ENCODE assay signal across 26 cellular contexts in the genomic region with DNA sequence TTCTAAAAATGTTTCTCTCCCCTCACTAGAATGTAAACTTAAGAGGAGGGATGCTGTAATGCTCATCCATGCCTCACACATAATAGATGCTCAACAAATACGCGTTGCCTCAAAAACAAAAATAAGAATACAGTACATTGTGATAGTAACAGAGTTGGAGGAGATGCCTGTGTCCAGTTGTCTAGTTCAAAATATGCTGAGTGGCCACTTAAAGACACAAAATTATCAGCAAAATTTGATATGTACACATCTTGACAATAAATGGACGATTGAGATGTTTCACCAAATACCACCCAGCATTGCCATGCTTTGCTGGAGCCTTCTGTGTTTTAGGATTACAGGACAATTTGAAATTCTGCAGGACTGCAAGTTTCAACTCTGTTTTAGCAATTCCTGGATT. TPM values are rescaled to one million over a fixed set of nuclear protein-coding genes. Genes with fewer than 3 reads are reported as not detected.
DNase-seq lines count a peak whose midpoint lies in the region; ATAC-seq, FAIRE-seq and TF ChIP-seq lines count a peak whose summit lies in the region.
"Had no signal": no experiment of that assay in that cellular context is flagged by ENCODE, and none has a peak within 500 bp of the region (broad histone marks: within the 10 kb centered on the region; RNA-seq: fewer than 3 reads in every experiment).

No MANE protein-coding gene starts in this region.

- H4K20me1 ChIP-seq in HepG2 (ENCODE audit: insufficient read depth, low read length) (no peaks in the 10 kb centered on the region), IMR-90 (ENCODE audit: insufficient read depth, low read length) (no peaks in the 10 kb centered on the region), hepatocyte (ENCODE audit: insufficient read depth, poor library complexity, severe bottlenecking) (no peaks in the 10 kb centered on the region)
- H4K20me1 ChIP-seq: BLaER1 had no signal

- WGBS in HepG2 (ENCODE audit: low lambda C conversion rate), result 65% methylated on average over 3 of the region's 3 CpGs
- 92% methylated on average over 3 of the region's 3 CpGs for WGBS in right lobe of liver (ENCODE audit: insufficient coverage, low coverage, low lambda C conversion rate, missing lambda C conversion rate)
- WGBS in IMR-90 (ENCODE audit: extremely low coverage in 2 of 2, insufficient read length in 1 of 2), 2 experiments, result no CpG with 5 or more reads among the region's 3 CpGs
- 93% methylated on average over 3 of the region's 3 CpGs for WGBS in hepatocyte (ENCODE audit: low lambda C conversion rate, missing lambda C conversion rate)

- CTCF ChIA-PET in HepG2 (lab: Yijun Ruan, JAX; ENCODE audit: low intra/inter-chr PET ratio, low total read pairs), result no interaction called here
- CTCF ChIA-PET in HEK293 (lab: Yijun Ruan, JAX), result interaction anchor here (0.7 kb wide), 1 partner anchor 9 kb away, joined by 3 read pairs; no protein-coding TSS in a partner anchor
- CTCF ChIA-PET in IMR-90 (lab: Yijun Ruan, JAX), result no interaction called here

- H3K4me2 ChIP-seq in HepG2 (ENCODE audit: low read depth, low read length) (no peak overlapping the region), IMR-90 (ENCODE audit: low read depth, low read length) (no peak overlapping the region), hepatocyte (no peak overlapping the region)
- H3K4me2 ChIP-seq: BLaER1 had no signal

- no peaks in the 10 kb centered on the region for H3K4me1 ChIP-seq in HepG2 (ENCODE audit: insufficient read depth, low read length)
- peaks cover 0 to 10% (median 3%) of the 10 kb centered on the region in 4 donors for H3K4me1 ChIP-seq in right lobe of liver
- no peaks in the 10 kb centered on the region; the same call in 1 of the 2 replicates for H3K4me1 ChIP-seq in HEK293 (ENCODE audit: control insufficient read depth, insufficient read depth, low read length)
- peaks cover 5% of the 10 kb centered on the region for H3K4me1 ChIP-seq in IMR-90 (ENCODE audit: control insufficient read depth, insufficient read depth, low read length)
- H3K4me1 ChIP-seq in hepatocyte (ENCODE audit: insufficient read depth), result peaks cover 16% of the 10 kb centered on the region
- H3K4me1 ChIP-seq: BE2C, BLaER1 had no signal

- dilution Hi-C loops in IMR-90 (cut with HindIII; ENCODE audit: low sequenced_read_pairs, unreplicated experiment), result no loop called here

- no peaks in the 10 kb centered on the region for H3K79me1 ChIP-seq in IMR-90 (ENCODE audit: low read depth in 1 of 2, low read length in 2 of 2)

- no peak overlapping the region for H3K4ac ChIP-seq in IMR-90 (ENCODE audit: low read depth, low read length)

- H4K91ac ChIP-seq in IMR-90 (ENCODE audit: insufficient read depth, low read depth, low read length), result no peak overlapping the region

- no peak for TF ChIP-seq CTCF in HepG2 (CRISPR knock-in tag; IDR thresholded peaks at IDR 0.05)
- no peak for TF ChIP-seq CTCF in right lobe of liver (IDR thresholded peaks at IDR 0.05)
- no peak for TF ChIP-seq CTCF in HEK293 (tag by site-specific recombination; IDR thresholded peaks at IDR 0.05)
- TF ChIP-seq CTCF in IMR-90 (conservative IDR thresholded peaks at IDR 0.05; ENCODE audit: low read depth, low read length), result no peak
- TF ChIP-seq CTCF in hepatocyte (IDR thresholded peaks at IDR 0.05; ENCODE audit: poor library complexity), result no peak

- FAIRE-seq in HepG2 (lab: Jason Lieb, UNC), result peak; percentile 4
- FAIRE-seq: GM12878, GM19239 had no signal

- TF ChIP-seq POLR2A in HepG2 (IDR thresholded peaks at IDR 0.05; ENCODE audit: insufficient read depth in 1 of 2, low read depth in 2 of 2, low read length in 2 of 2), result no peak
- TF ChIP-seq POLR2A in right lobe of liver (IDR thresholded peaks at IDR 0.05), result no peak
- no peak for TF ChIP-seq POLR2A in IMR-90 (IDR thresholded peaks at IDR 0.05; ENCODE audit: low read depth, low read length)

- H2AK9ac ChIP-seq in IMR-90 (replicated peaks; ENCODE audit: low read depth, low read length, poor library complexity), result no peak overlapping the region

- in situ Hi-C loops in HepG2 (cut with HindIII; ENCODE audit: extremely low pct_ligation_motif_present, low pct_unique_long_range_greater_than_20kb) (no loop called here), IMR-90 (cut with MboI; ENCODE audit: low sequenced_read_pairs) (no loop called here)

- no peak for TF ChIP-seq EP300 in HepG2 (IDR thresholded peaks at IDR 0.05; ENCODE audit: low read depth in 2 of 2, low read length in 2 of 2)
- no peak for TF ChIP-seq EP300 in HepG2 (CRISPR knock-in tag; IDR thresholded peaks at IDR 0.05; ENCODE audit: borderline replicate concordance)

- no peak overlapping the region for H2BK120ac ChIP-seq in IMR-90 (ENCODE audit: low read depth, low read length)

- no peaks in the 10 kb centered on the region for H3K36me3 ChIP-seq in HepG2 (replicated peaks in 1 of 2; ENCODE audit: control insufficient read depth in 1 of 2, insufficient read depth in 2 of 2, low read length in 2 of 2)
- H3K36me3 ChIP-seq in right lobe of liver, result no peaks in the 10 kb centered on the region
- no peaks in the 10 kb centered on the region for H3K36me3 ChIP-seq in HEK293 (ENCODE audit: control insufficient read depth in 2 of 2, insufficient read depth in 1 of 2, low read length in 2 of 2)
- no peaks in the 10 kb centered on the region for H3K36me3 ChIP-seq in IMR-90 (ENCODE audit: control insufficient read depth, insufficient read depth, low read length)
- H3K36me3 ChIP-seq in hepatocyte (replicated peaks; ENCODE audit: insufficient read depth, low read depth), result no peaks in the 10 kb centered on the region
- H3K36me3 ChIP-seq: BE2C, BLaER1 had no signal

- H3K4me3 ChIP-seq in HepG2 (replicated peaks in 1 of 3; ENCODE audit: insufficient read depth in 1 of 3, low read depth in 2 of 3, low read length in 3 of 3), result no peak overlapping the region
- H3K4me3 ChIP-seq in right lobe of liver, result no peak overlapping the region
- no peak overlapping the region for H3K4me3 ChIP-seq in HEK293 (ENCODE audit: low read depth, low read length)
- H3K4me3 ChIP-seq in IMR-90 (ENCODE audit: insufficient read depth, low read depth, low read length), result no peak overlapping the region
- no peak overlapping the region for H3K4me3 ChIP-seq in hepatocyte
- H3K4me3 ChIP-seq: BLaER1, GM12878 had no signal

- H2AK5ac ChIP-seq in IMR-90 (ENCODE audit: low read depth, low read length), result no peak overlapping the region

- H2BK5ac ChIP-seq in IMR-90 (ENCODE audit: low read depth, low read length, poor library complexity, severe bottlenecking), result no peak overlapping the region

- BruUV-seq in HepG2 (replicated peaks; lab: Mats Ljungman, UMichigan) (no TSS peak), IMR-90 (replicated peaks; lab: Mats Ljungman, UMichigan) (no TSS peak)

- H3K9ac ChIP-seq in HepG2 (ENCODE audit: insufficient read depth, low read depth, low read length), result no peak overlapping the region
- H3K9ac ChIP-seq in IMR-90 (ENCODE audit: low read depth, low read length), result no peak overlapping the region
- H3K9ac ChIP-seq: BLaER1 had no signal

- H2AFZ ChIP-seq in HepG2 (ENCODE audit: low read length) (no peak overlapping the region), IMR-90 (replicated peaks; ENCODE audit: low read length, poor library complexity) (no peak overlapping the region), hepatocyte (no peak overlapping the region)

- POLR2A ChIA-PET in HepG2 (lab: Yijun Ruan, JAX), result no interaction called here
- POLR2A ChIA-PET in HEK293 (lab: Yijun Ruan, JAX), result no interaction called here
- POLR2A ChIA-PET in IMR-90 (lab: Charles Lee; ENCODE audit: unreplicated experiment), result no interaction called here

- H3K27me3 ChIP-seq in HepG2 (ENCODE audit: control insufficient read depth in 1 of 2, insufficient read depth in 2 of 2, low read length in 2 of 2) (peaks cover 3 to 45% of the 10 kb centered on the region in 2 experiments; a peak in 3 of 5 replicates), right lobe of liver (no peaks in the 10 kb centered on the region), IMR-90 (ENCODE audit: control insufficient read depth, insufficient read depth, low read length) (no peaks in the 10 kb centered on the region; the same call in 1 of the 2 replicates), hepatocyte (peaks cover 7% of the 10 kb centered on the region)
- H3K27me3 ChIP-seq: BLaER1 had no signal

- no peaks in the 10 kb centered on the region; the same call in 1 of the 2 replicates for H3K9me1 ChIP-seq in IMR-90 (ENCODE audit: insufficient read depth, low read length)

- H3K9me3 ChIP-seq in HepG2 (ENCODE audit: low read length) (no peaks in the 10 kb centered on the region), right lobe of liver (no peaks in the 10 kb centered on the region), HEK293 (ENCODE audit: control insufficient read depth, insufficient read depth, low read depth, low read length) (no peaks in the 10 kb centered on the region), IMR-90 (ENCODE audit: control insufficient read depth, insufficient read depth, low read length) (no peaks in the 10 kb centered on the region), hepatocyte (ENCODE audit: low read depth) (no peaks in the 10 kb centered on the region)
- H3K9me3 ChIP-seq: BE2C, BLaER1 had no signal

- H3K79me2 ChIP-seq in HepG2 (ENCODE audit: insufficient read depth, low read length) (no peaks in the 10 kb centered on the region), hepatocyte (no peaks in the 10 kb centered on the region)

- H3K56ac ChIP-seq in IMR-90 (ENCODE audit: extremely low read depth, insufficient read depth, low read length), result no peak overlapping the region

- H3K23ac ChIP-seq in IMR-90 (ENCODE audit: low read depth, low read length), result no peak overlapping the region

- H2BK20ac ChIP-seq in IMR-90 (ENCODE audit: low read depth, low read length), result no peak overlapping the region

- H3K27ac ChIP-seq in HepG2 (ENCODE audit: extremely low read length, insufficient read depth, low read length), result no peak overlapping the region
- H3K27ac ChIP-seq in right lobe of liver, result no peak overlapping the region
- no peak overlapping the region for H3K27ac ChIP-seq in HEK293 (ENCODE audit: extremely low read depth, low read depth, low read length)
- no peak overlapping the region for H3K27ac ChIP-seq in IMR-90 (ENCODE audit: insufficient read depth, low read length)
- H3K27ac ChIP-seq in hepatocyte, result peak overlapping the region; percentile 61
- H3K27ac ChIP-seq: 22Rv1, BLaER1 had no signal

- no peak overlapping the region for H4K8ac ChIP-seq in IMR-90 (ENCODE audit: low read depth in 2 of 2, low read length in 2 of 2)

- no peak overlapping the region for H3K18ac ChIP-seq in IMR-90 (ENCODE audit: low read depth, low read length)

- no peak overlapping the region for H4K5ac ChIP-seq in IMR-90 (ENCODE audit: low read depth, low read length)

- DNase-seq in HepG2 (ENCODE audit: low spot score) (no peak), right lobe of liver (no peak), IMR-90 (no peak), hepatocyte (ENCODE audit: low spot score) (no peak), NCI-H146 (lab: John Stamatoyannopoulos, UW) (no peak), NCI-H748 (lab: John Stamatoyannopoulos, UW; ENCODE audit: unreplicated experiment) (no peak)
- DNase-seq in stimulated activated CD4-positive, alpha-beta T cell treated with anti-CD3 and anti-CD28 coated beads, Interleukin-4, amount 100 ng/mL, for 1 hour, result no peak
- DNase-seq: ACHN; BE2C; C1 segment of cervical spinal cord; CD4-positive, alpha-beta memory T cell; CD4-positive, CD25-positive, alpha-beta regulatory T cell; CD8-positive, alpha-beta memory T cell; COR-L47; DMS 273 treated with DMSO at 0.1 percent for 48 hours; DMS153; DMS79; DND-41; EL; GDM1 had no signal

- H2BK15ac ChIP-seq in IMR-90 (ENCODE audit: low read depth, low read length), result no peak overlapping the region

- no peaks in the 10 kb centered on the region for H3K9me2 ChIP-seq in hepatocyte (replicated peaks; ENCODE audit: insufficient read depth)

- intact Hi-C loops in HepG2 (cut with micrococcal nuclease; ENCODE audit: unreplicated experiment), result no loop called here
- intact Hi-C loops in right lobe of liver (cut with DNase I), result no loop called here
- intact Hi-C loops in IMR-90 (cut with micrococcal nuclease), result no loop called here

- no peak for ATAC-seq in HepG2
- ATAC-seq in right lobe of liver, result no peak
- ATAC-seq in IMR-90 (ENCODE audit: low read depth), result no peak
- ATAC-seq: GM12878 had no signal

- TF ChIP-seq RAD21 in HepG2 (CRISPR knock-in tag; IDR thresholded peaks at IDR 0.05), result no peak
- no peak for TF ChIP-seq RAD21 in IMR-90 (IDR thresholded peaks at IDR 0.05; ENCODE audit: low read length)

- H3K14ac ChIP-seq in IMR-90 (replicated peaks; ENCODE audit: low read depth, low read length), result no peak overlapping the region

RNA-seq across cellular contexts. Expression of gene EXOC2, which starts 7.6 kb away (rescaled TPM):
- total RNA-seq in HepG2 (2016; rRNA removed; fragmentation: Illumina TruSeq; extraction: Trizol), result 22.9 and 36.6 TPM in 2 replicates
- 6.8 and 7.3 TPM in 2 replicates for total RNA-seq in HepG2 (2016; cell fraction: cytosol; rRNA removed; fragmentation: Illumina TruSeq; extraction: Trizol; ENCODE audit: low read depth)
- 22.6 and 31.6 TPM in 2 replicates for total RNA-seq in HepG2 (2016; cell fraction: insoluble cytoplasmic fraction; rRNA removed; fragmentation: Illumina TruSeq; extraction: Trizol)
- 7.4 and 8.0 TPM in 2 replicates for total RNA-seq in HepG2 (2016; cell fraction: membrane; rRNA removed; fragmentation: Illumina TruSeq; extraction: Trizol)
- 22.2 and 23.8 TPM in 2 replicates for total RNA-seq in HepG2 (2016; cell fraction: nucleus; rRNA removed; fragmentation: Illumina TruSeq; extraction: Trizol)
- polyA plus RNA-seq in HepG2 (2011; rRNA removed), result 12.6 and 12.9 TPM in 2 replicates
- 9.3 and 11.0 TPM in 2 replicates for polyA plus RNA-seq in HepG2 (2011; cell fraction: cytosol; rRNA removed)
- polyA plus RNA-seq in HepG2 (2011; cell fraction: nucleus; rRNA removed), result 14.9 and 16.2 TPM in 2 replicates
- polyA plus RNA-seq in HepG2 (2012), result 10.6 and 14.3 TPM in 2 replicates
- 3.4 and 4.8 TPM in 2 replicates for polyA plus RNA-seq in HepG2 (2016; cell fraction: cytosol; fragmentation: Illumina TruSeq; extraction: Trizol; ENCODE audit: low read depth)
- polyA plus RNA-seq in HepG2 (2016; cell fraction: insoluble cytoplasmic fraction; fragmentation: Illumina TruSeq; extraction: Trizol; ENCODE audit: low read depth), result 23.3 and 23.8 TPM in 2 replicates
- 3.8 and 4.6 TPM in 2 replicates for polyA plus RNA-seq in HepG2 (2016; cell fraction: membrane; fragmentation: Illumina TruSeq; extraction: Trizol; ENCODE audit: low read depth)
- polyA plus RNA-seq in HepG2 (2016; cell fraction: nucleus; fragmentation: Illumina TruSeq; extraction: Trizol; ENCODE audit: insufficient read depth, low read depth), result 17.0 and 17.2 TPM in 2 replicates
- polyA minus RNA-seq in HepG2 (2011; rRNA and poly(A)+ RNA removed; ENCODE audit: low replicate concordance), result 28.4 and 31.4 TPM in 2 replicates
- polyA minus RNA-seq in HepG2 (2011; cell fraction: cytosol; rRNA and poly(A)+ RNA removed), result 19.6 and 19.7 TPM in 2 replicates
- 41.3 and 44.3 TPM in 2 replicates for polyA minus RNA-seq in HepG2 (2011; cell fraction: nucleus; rRNA and poly(A)+ RNA removed)
- 10 to 100 TPM in 5 of 6 experiments, 1 to 10 TPM in 1; 7.1 to 12.8 (median 10.5) TPM for total RNA-seq in right lobe of liver
- total RNA-seq in IMR-90 (2012; rRNA removed), result 37.3 and 39.4 TPM in 2 replicates
- 12.8 and 13.1 TPM in 2 replicates for polyA plus RNA-seq in IMR-90 (2012; rRNA removed)
- 5.9 and 6.1 TPM in 2 replicates for polyA plus RNA-seq in IMR-90 (2012; cell fraction: cytosol; rRNA removed)
- polyA plus RNA-seq in IMR-90 (2012; cell fraction: nucleus; rRNA removed; ENCODE audit: low replicate concordance), result 6.9 and 14.1 TPM in 2 replicates
- total RNA-seq in hepatocyte, result 27.0 and 32.5 TPM in 2 replicates
- 15.4 and 16.9 TPM in 2 replicates for polyA plus RNA-seq in hepatocyte

RNA-seq across cellular contexts. Expression of gene HUS1B, which starts 43.6 kb away (rescaled TPM):
- total RNA-seq in HepG2 (2016; rRNA removed; fragmentation: Illumina TruSeq; extraction: Trizol) (0.40 TPM in 1 of 2 replicates, not detected in the other), right lobe of liver (1 to 10 TPM in 2 of 6 experiments, under 1 TPM in 3, not detected in 1; 0.26 to 2.8 (median 0.34) TPM), IMR-90 (2012; rRNA removed) (0.36 and 0.56 TPM in 2 replicates), hepatocyte (0.33 and 1.2 TPM in 2 replicates)
- not detected in 2 replicates for total RNA-seq in HepG2 (2016; cell fraction: cytosol; rRNA removed; fragmentation: Illumina TruSeq; extraction: Trizol; ENCODE audit: low read depth)
- 0.31 and 0.50 TPM in 2 replicates for total RNA-seq in HepG2 (2016; cell fraction: insoluble cytoplasmic fraction; rRNA removed; fragmentation: Illumina TruSeq; extraction: Trizol)
- total RNA-seq in HepG2 (2016; cell fraction: membrane; rRNA removed; fragmentation: Illumina TruSeq; extraction: Trizol), result 0.17 TPM in 1 of 2 replicates, not detected in the other
- total RNA-seq in HepG2 (2016; cell fraction: nucleus; rRNA removed; fragmentation: Illumina TruSeq; extraction: Trizol), result 1.4 and 1.8 TPM in 2 replicates
- polyA plus RNA-seq in HepG2 (2011; rRNA removed) (0.18 TPM in 1 of 2 replicates, not detected in the other), IMR-90 (2012; rRNA removed) (0.39 and 0.59 TPM in 2 replicates), hepatocyte (0.45 and 1.2 TPM in 2 replicates)
- 0.12 and 0.32 TPM in 2 replicates for polyA plus RNA-seq in HepG2 (2011; cell fraction: cytosol; rRNA removed)
- polyA plus RNA-seq in HepG2 (2011; cell fraction: nucleus; rRNA removed), result 0.93 and 1.2 TPM in 2 replicates
- 0.19 TPM in 1 of 2 replicates, not detected in the other for polyA plus RNA-seq in HepG2 (2012)
- 0.10 and 0.22 TPM in 2 replicates for polyA plus RNA-seq in HepG2 (2016; cell fraction: cytosol; fragmentation: Illumina TruSeq; extraction: Trizol; ENCODE audit: low read depth)
- polyA plus RNA-seq in HepG2 (2016; cell fraction: insoluble cytoplasmic fraction; fragmentation: Illumina TruSeq; extraction: Trizol; ENCODE audit: low read depth), result 0.47 TPM in 1 of 2 replicates, not detected in the other
- 0.18 and 0.33 TPM in 2 replicates for polyA plus RNA-seq in HepG2 (2016; cell fraction: membrane; fragmentation: Illumina TruSeq; extraction: Trizol; ENCODE audit: low read depth)
- not detected in 2 replicates for polyA plus RNA-seq in HepG2 (2016; cell fraction: nucleus; fragmentation: Illumina TruSeq; extraction: Trizol; ENCODE audit: insufficient read depth, low read depth)
- 0.63 and 2.4 TPM in 2 replicates for polyA minus RNA-seq in HepG2 (2011; rRNA and poly(A)+ RNA removed; ENCODE audit: low replicate concordance)
- polyA minus RNA-seq in HepG2 (2011; cell fraction: cytosol; rRNA and poly(A)+ RNA removed), result not detected in 2 replicates
- polyA minus RNA-seq in HepG2 (2011; cell fraction: nucleus; rRNA and poly(A)+ RNA removed), result 4.5 and 5.0 TPM in 2 replicates
- 0.29 and 0.60 TPM in 2 replicates for polyA plus RNA-seq in IMR-90 (2012; cell fraction: cytosol; rRNA removed)
- polyA plus RNA-seq in IMR-90 (2012; cell fraction: nucleus; rRNA removed; ENCODE audit: low replicate concordance), result 0.79 and 1.5 TPM in 2 replicates
- total RNA-seq: G401 had no signal
